In genomic region chr6:170137911-170138910, GRCh38 we compare ENCODE assay signal across 16 cellular contexts.
DNase-seq lines count a peak whose midpoint lies in the region; ATAC-seq and TF ChIP-seq lines count a peak whose summit lies in the region.
"Had no signal": no experiment of that assay in that cellular context is flagged by ENCODE, and none has a peak within 500 bp of the region (broad histone marks: within the 10 kb centered on the region; RNA-seq: fewer than 3 reads in every experiment).

No MANE protein-coding gene starts in this region.

- H3K4me1 Mint-ChIP-seq in type B pancreatic cell (ENCODE audit: unreplicated experiment), result peaks cover 9% of the 10 kb centered on the region
- H3K4me1 Mint-ChIP-seq: stimulated activated memory B cell treated with anti-CD40 and anti-IgM and Interleukin-4, amounts not matched to agents 10 μg/mL and 1 μg/mL and 100 μg/mL, for 72 hours had no signal

- no peak overlapping the region for H3K27ac Mint-ChIP-seq in type B pancreatic cell
- H3K27ac Mint-ChIP-seq: activated T-cell treated with anti-CD3 and anti-CD28 coated beads, Interleukin-2, amount 50 U/mL, for 72 hours; stimulated activated memory B cell treated with anti-CD40 and anti-IgM and Interleukin-4, amounts not matched to agents 10 μg/mL and 1 μg/mL and 100 μg/mL, for 72 hours had no signal

- H3K4me1 ChIP-seq in esophagus muscularis mucosa (peaks cover 6 to 23% (median 13%) of the 10 kb centered on the region in 4 donors), osteoblast (ENCODE audit: insufficient read depth, low read length) (no peaks in the 10 kb centered on the region)

- DNase-seq in activated CD4-positive, CD25-positive, alpha-beta regulatory T cell treated with anti-CD3 and anti-CD28 coated beads, Interleukin-2, amount 50 U/mL, for 72 hours, result peak; percentile 14
- no peak for DNase-seq in activated CD4-positive, CD25-positive, alpha-beta regulatory T cell (lab: John Stamatoyannopoulos, UW)
- no peak for DNase-seq in esophagus muscularis mucosa (ENCODE audit: extremely low spot score)
- DNase-seq in osteoblast (ENCODE audit: insufficient read length, low spot score, missing footprints), result peak; percentile 59
- DNase-seq in type B pancreatic cell (ENCODE audit: extremely low spot score, unreplicated experiment), result peak; percentile 49
- DNase-seq in omental fat pad (ENCODE audit: low spot score), result no peak
- no peak for DNase-seq in HUDEP-2 (lab: John Stamatoyannopoulos, UW; ENCODE audit: unreplicated experiment in 76 of 76)
- DNase-seq: activated T-cell treated with anti-CD3 and anti-CD28 coated beads, Interleukin-2, amount 50 U/mL, for 72 hours; NK-92 treated with Interleukin-12 subunit alpha and Interleukin-12 subunit beta, amount 100 ng/mL, for 24 hours; SK-N-SH; stimulated activated CD4-positive, alpha-beta T cell treated with anti-CD3 and anti-CD28 coated beads, Interleukin-4, amount 100 ng/mL, for 1 hour; WERI-Rb-1 had no signal

- H3K4me3 Mint-ChIP-seq in type B pancreatic cell, result no peak overlapping the region
- H3K4me3 Mint-ChIP-seq: activated T-cell treated with anti-CD3 and anti-CD28 coated beads, Interleukin-2, amount 50 U/mL, for 72 hours; CD8-positive, alpha-beta memory T cell; stimulated activated memory B cell treated with anti-CD40 and anti-IgM and Interleukin-4, amounts not matched to agents 10 μg/mL and 1 μg/mL and 100 μg/mL, for 72 hours had no signal

- H3K4me2 ChIP-seq in osteoblast (ENCODE audit: insufficient read depth, low read length), result no peak overlapping the region
- H3K4me2 ChIP-seq: SK-N-SH had no signal

- no peak overlapping the region for H2AFZ ChIP-seq in osteoblast (ENCODE audit: low read length)

- H3K36me3 Mint-ChIP-seq in type B pancreatic cell, result no peaks in the 10 kb centered on the region
- H3K36me3 Mint-ChIP-seq: CD8-positive, alpha-beta memory T cell; stimulated activated memory B cell treated with anti-CD40 and anti-IgM and Interleukin-4, amounts not matched to agents 10 μg/mL and 1 μg/mL and 100 μg/mL, for 72 hours had no signal

- H3K9me3 Mint-ChIP-seq in type B pancreatic cell, result no peaks in the 10 kb centered on the region

- ATAC-seq in omental fat pad (ENCODE audit: low FRiP score), result no peak
- no peak for ATAC-seq in HG02588 (IDR thresholded peaks at IDR 0.05; ENCODE audit: unreplicated experiment)
- ATAC-seq: activated T-cell treated with anti-CD3 and anti-CD28 coated beads, Interleukin-2, amount 50 U/mL, for 72 hours; stimulated activated memory B cell treated with anti-CD40 and anti-IgM and Interleukin-4, amounts not matched to agents 10 μg/mL and 1 μg/mL and 100 μg/mL, for 72 hours had no signal

- H3K4me3 ChIP-seq in esophagus muscularis mucosa (no peak overlapping the region), osteoblast (ENCODE audit: insufficient read depth, low read length) (no peak overlapping the region)
- H3K4me3 ChIP-seq: lung had no signal

- TF ChIP-seq EP300 in esophagus muscularis mucosa (IDR thresholded peaks at IDR 0.05), result no peak

- no peak for TF ChIP-seq CTCF in esophagus muscularis mucosa (IDR thresholded peaks at IDR 0.05)
- TF ChIP-seq CTCF in osteoblast (IDR thresholded peaks at IDR 0.05; ENCODE audit: extremely low read depth, low read depth, low read length), result no peak
- TF ChIP-seq CTCF in type B pancreatic cell (conservative IDR thresholded peaks at IDR 0.05), result no peak
- TF ChIP-seq CTCF in omental fat pad (IDR thresholded peaks at IDR 0.05), result no peak

- no peaks in the 10 kb centered on the region for H3K79me2 ChIP-seq in osteoblast (ENCODE audit: insufficient read depth, low read length)

- no peaks in the 10 kb centered on the region for H3K27me3 Mint-ChIP-seq in type B pancreatic cell

- H3K27me3 ChIP-seq in esophagus muscularis mucosa (no peaks in the 10 kb centered on the region), osteoblast (ENCODE audit: insufficient read depth, low read length) (no peaks in the 10 kb centered on the region)

- WGBS in esophagus muscularis mucosa, result 88% methylated on average over 27 of the region's 40 CpGs

- intact Hi-C loops in esophagus muscularis mucosa (cut with DNase I), result no loop called here

- TF ChIP-seq POLR2A in esophagus muscularis mucosa (IDR thresholded peaks at IDR 0.05; ENCODE audit: low read depth), result no peak

- H3K36me3 ChIP-seq in esophagus muscularis mucosa (no peaks in the 10 kb centered on the region), osteoblast (ENCODE audit: insufficient read depth, low read length) (no peaks in the 10 kb centered on the region)
- H3K36me3 ChIP-seq: WERI-Rb-1 had no signal

- H3K9me3 ChIP-seq in esophagus muscularis mucosa (no peaks in the 10 kb centered on the region), osteoblast (ENCODE audit: low read depth, low read length) (no peaks in the 10 kb centered on the region)
- H3K9me3 ChIP-seq: SK-N-SH had no signal

- H4K20me1 ChIP-seq in osteoblast (ENCODE audit: insufficient read depth, low read length), result no peaks in the 10 kb centered on the region

- peak overlapping the region in 3 of 4 donors; percentile 51 to 69 (median 53) for H3K27ac ChIP-seq in esophagus muscularis mucosa (replicated peaks in 1 of 4)
- H3K27ac ChIP-seq in osteoblast (ENCODE audit: low read depth, low read length), result no peak overlapping the region
- H3K27ac ChIP-seq: WERI-Rb-1 had no signal

Comparison
In these comparisons a context has a peak if more than half of its experiments do, and no peak if none do; other contexts are left out.
1. DNase-seq: peak in activated CD4-positive, CD25-positive, alpha-beta regulatory T cell treated with anti-CD3 and anti-CD28 coated beads, Interleukin-2, amount 50 U/mL, for 72 hours (single experiment), osteoblast (single experiment) and type B pancreatic cell (single experiment); none in activated CD4-positive, CD25-positive, alpha-beta regulatory T cell (0 of 4), esophagus muscularis mucosa (single experiment), omental fat pad (single experiment) and HUDEP-2 (0 of 76).